Comparison of ENCODE assay signal across 8 cellular contexts in genomic region chr12:57899010-57899662, GRCh38. TPM values are rescaled to one million over a fixed set of nuclear protein-coding genes. Genes with fewer than 3 reads are reported as not detected.
A peak's percentile ranks its signal among the peaks of the same experiment; 100 is the strongest.
DNase-seq lines count a peak whose midpoint lies in the region; ATAC-seq and TF ChIP-seq lines count a peak whose summit lies in the region.

No MANE protein-coding gene starts in this region.

- peaks cover 38% of the 10 kb centered on the region for H4K20me1 ChIP-seq in BLaER1

- no peaks in the 10 kb centered on the region for H3K36me3 Mint-ChIP-seq in activated CD4-positive, alpha-beta T cell treated with anti-CD3 and anti-CD28 coated beads, Interleukin-2, amount 10 ng/mL, durations not matched to agents 24 days and 14 days (ENCODE audit: low read depth)
- H3K36me3 Mint-ChIP-seq in type B pancreatic cell = no peaks in the 10 kb centered on the region

- H3K9me3 ChIP-seq in BLaER1 = no peaks in the 10 kb centered on the region

- peaks cover 63% of the 10 kb centered on the region for H3K27me3 ChIP-seq in BLaER1

- no peak overlapping the region for H3K27ac ChIP-seq in BLaER1
- H3K27ac ChIP-seq in cingulate gyrus (ENCODE audit: low read depth, low read length) = peak overlapping the region; percentile 29

- peak overlapping the region; percentile 24; the same call in 1 of the 2 replicates for H3K4me2 ChIP-seq in BLaER1

- H3K4me1 Mint-ChIP-seq in activated CD4-positive, alpha-beta T cell treated with anti-CD3 and anti-CD28 coated beads, Interleukin-2, amount 10 ng/mL, durations not matched to agents 24 days and 14 days = peaks cover 46% of the 10 kb centered on the region
- H3K4me1 Mint-ChIP-seq in type B pancreatic cell (ENCODE audit: unreplicated experiment) = peaks cover 46% of the 10 kb centered on the region

- peaks cover 20% of the 10 kb centered on the region for H3K4me1 ChIP-seq in BLaER1

- H3K9me3 Mint-ChIP-seq in activated CD4-positive, alpha-beta T cell treated with anti-CD3 and anti-CD28 coated beads, Interleukin-2, amount 10 ng/mL, durations not matched to agents 24 days and 14 days = no peaks in the 10 kb centered on the region
- H3K9me3 Mint-ChIP-seq in type B pancreatic cell = no peaks in the 10 kb centered on the region

- H3K27ac Mint-ChIP-seq in activated CD4-positive, alpha-beta T cell treated with anti-CD3 and anti-CD28 coated beads, Interleukin-2, amount 10 ng/mL, durations not matched to agents 24 days and 14 days = peak overlapping the region; percentile 98
- peak overlapping the region; percentile 27 for H3K27ac Mint-ChIP-seq in type B pancreatic cell

- intact Hi-C loops in activated CD4-positive, alpha-beta T cell treated with anti-CD3 and anti-CD28 coated beads, Interleukin-2, amount 10 ng/mL, durations not matched to agents 24 days and 14 days (cut with micrococcal nuclease) = loop anchor here (1.0 to 2.0 kb wide), 5 partner anchors 34 to 116 kb away; partner anchors contain the start of gene TSFM

- H3K9ac ChIP-seq in BLaER1 = no peak overlapping the region

- no peaks in the 10 kb centered on the region for H3K36me3 ChIP-seq in BLaER1

- DNase-seq in activated CD4-positive, alpha-beta T cell treated with anti-CD3 and anti-CD28 coated beads, Interleukin-2, amount 10 ng/mL, durations not matched to agents 24 days and 14 days = peak; percentile 89
- DNase-seq in omental fat pad (ENCODE audit: low spot score) (no peak), type B pancreatic cell (ENCODE audit: extremely low spot score, unreplicated experiment) (no peak), 8988T (no peak)

- ATAC-seq in GM19468 (IDR thresholded peaks at IDR 0.05; ENCODE audit: extremely low read depth, unreplicated experiment) (peak; percentile 69), HG03575 (IDR thresholded peaks at IDR 0.05; ENCODE audit: extremely low read depth, insufficient number of reproducible peaks, low FRiP score, unreplicated experiment) (peak; percentile 61), omental fat pad (ENCODE audit: low FRiP score) (peak; percentile 83)

- H3K4me3 ChIP-seq in BLaER1 = no peak overlapping the region

- TF ChIP-seq CTCF in omental fat pad (IDR thresholded peaks at IDR 0.05) = no peak
- no peak for TF ChIP-seq CTCF in type B pancreatic cell (conservative IDR thresholded peaks at IDR 0.05)

- peaks cover 2% of the 10 kb centered on the region for H3K27me3 Mint-ChIP-seq in activated CD4-positive, alpha-beta T cell treated with anti-CD3 and anti-CD28 coated beads, Interleukin-2, amount 10 ng/mL, durations not matched to agents 24 days and 14 days
- H3K27me3 Mint-ChIP-seq in type B pancreatic cell = peaks cover 4% of the 10 kb centered on the region

- H3K4me3 Mint-ChIP-seq in activated CD4-positive, alpha-beta T cell treated with anti-CD3 and anti-CD28 coated beads, Interleukin-2, amount 10 ng/mL, durations not matched to agents 24 days and 14 days = peak overlapping the region; percentile 80
- no peak overlapping the region for H3K4me3 Mint-ChIP-seq in type B pancreatic cell

RNA-seq across cellular contexts. Expression of gene ATP23, which starts 42.2 kb away (rescaled TPM):
- 8.3 and 10.7 TPM in 2 replicates for total RNA-seq in activated CD4-positive, alpha-beta T cell treated with anti-CD3 and anti-CD28 coated beads, Interleukin-2, amount 10 ng/mL, durations not matched to agents 24 days and 14 days
- total RNA-seq in omental fat pad (10 to 100 TPM in 2 of 4 donors, 1 to 10 TPM in 2; 3.6 to 18.3 (median 7.9) TPM), type B pancreatic cell (ENCODE audit: low replicate concordance) (5.2 and 9.7 TPM in 2 replicates)

RNA-seq across cellular contexts. Expression of gene CTDSP2, which starts 52.6 kb away (rescaled TPM):
- total RNA-seq in activated CD4-positive, alpha-beta T cell treated with anti-CD3 and anti-CD28 coated beads, Interleukin-2, amount 10 ng/mL, durations not matched to agents 24 days and 14 days = 81.4 and 82.7 TPM in 2 replicates
- 100 to 1,000 TPM; 106 to 179 (median 150) TPM for total RNA-seq in omental fat pad
- 135 and 183 TPM in 2 replicates for total RNA-seq in type B pancreatic cell (ENCODE audit: low replicate concordance)
